ENCODE assay signal across 1 cellular context in genomic region chr1:38045431-38046332, GRCh38.
A peak's percentile ranks its signal among the peaks of the same experiment; 100 is the strongest.
TF ChIP-seq lines count a peak whose summit lies in the region.

No MANE protein-coding gene starts in this region.

TF ChIP-seq in WTC11, 78 proteins besides CTCF, POLR2A, EP300 and RAD21 (continued from another document and continues in another):
- TF ChIP-seq ZNF512 (CRISPR knock-in tag; IDR thresholded peaks at IDR 0.05; ENCODE audit: borderline replicate concordance) (peak; percentile 36; the same call in 1 of the 2 replicates), ATF2 (CRISPR knock-in tag; IDR thresholded peaks at IDR 0.05; ENCODE audit: borderline replicate concordance, low read depth) (peak; percentile 82; the same call in 1 of the 2 replicates), ZNF425 (CRISPR knock-in tag; conservative IDR thresholded peaks at IDR 0.05) (no peak), AR (CRISPR knock-in tag; IDR thresholded peaks at IDR 0.05) (no peak), CREB1 (CRISPR knock-in tag; IDR thresholded peaks at IDR 0.05) (peak; percentile 54; the same call in 1 of the 2 replicates), ZNF232 (CRISPR knock-in tag; IDR thresholded peaks at IDR 0.05) (peak; percentile 75; the same call in 1 of the 2 replicates), NR2C2 (CRISPR knock-in tag; IDR thresholded peaks at IDR 0.05) (no peak), RORB (CRISPR knock-in tag; IDR thresholded peaks at IDR 0.05) (no peak), STAT6 (CRISPR knock-in tag; conservative IDR thresholded peaks at IDR 0.05; ENCODE audit: low read depth) (no peak), ARID4B (CRISPR knock-in tag; IDR thresholded peaks at IDR 0.05; ENCODE audit: borderline replicate concordance) (peak; percentile 98), USF1 (CRISPR knock-in tag; IDR thresholded peaks at IDR 0.05) (no peak), PREB (CRISPR knock-in tag; IDR thresholded peaks at IDR 0.05; ENCODE audit: borderline replicate concordance) (0 out of 2 replicates have a peak, but pooled peaks have one; percentile 61), ATF1 (CRISPR knock-in tag; IDR thresholded peaks at IDR 0.05) (peak; percentile 91; the same call in 1 of the 2 replicates), NFYB (CRISPR knock-in tag; conservative IDR thresholded peaks at IDR 0.05; ENCODE audit: low read depth) (peak; percentile 34), ZSCAN18 (CRISPR knock-in tag; IDR thresholded peaks at IDR 0.05) (no peak), FOXK1 (CRISPR knock-in tag; IDR thresholded peaks at IDR 0.05) (peak; percentile 87), MAX (CRISPR knock-in tag; IDR thresholded peaks at IDR 0.05) (peak; percentile 98), ZNF281 (CRISPR knock-in tag; IDR thresholded peaks at IDR 0.05) (peak; percentile 19; the same call in 1 of the 2 replicates), KAT7 (CRISPR knock-in tag; IDR thresholded peaks at IDR 0.05; ENCODE audit: borderline replicate concordance) (0 out of 2 replicates have a peak, but pooled peaks have one; percentile 24), RELA (CRISPR knock-in tag; IDR thresholded peaks at IDR 0.05; ENCODE audit: borderline replicate concordance) (peak; percentile 62), NFATC4 (CRISPR knock-in tag; IDR thresholded peaks at IDR 0.05) (no peak), SOX15 (CRISPR knock-in tag; IDR thresholded peaks at IDR 0.05) (no peak), CDX4 (CRISPR knock-in tag; IDR thresholded peaks at IDR 0.05; ENCODE audit: borderline replicate concordance) (no peak), GRHL2 (CRISPR knock-in tag; IDR thresholded peaks at IDR 0.05; ENCODE audit: insufficient replicate concordance, severe bottlenecking) (no peak), TP53 (CRISPR knock-in tag; IDR thresholded peaks at IDR 0.05) (peak; percentile 82), IRF1 (CRISPR knock-in tag; IDR thresholded peaks at IDR 0.05) (peak; percentile 92; the same call in 1 of the 2 replicates)
